ENCODE assay signal across 12 cellular contexts in the genomic region with DNA sequence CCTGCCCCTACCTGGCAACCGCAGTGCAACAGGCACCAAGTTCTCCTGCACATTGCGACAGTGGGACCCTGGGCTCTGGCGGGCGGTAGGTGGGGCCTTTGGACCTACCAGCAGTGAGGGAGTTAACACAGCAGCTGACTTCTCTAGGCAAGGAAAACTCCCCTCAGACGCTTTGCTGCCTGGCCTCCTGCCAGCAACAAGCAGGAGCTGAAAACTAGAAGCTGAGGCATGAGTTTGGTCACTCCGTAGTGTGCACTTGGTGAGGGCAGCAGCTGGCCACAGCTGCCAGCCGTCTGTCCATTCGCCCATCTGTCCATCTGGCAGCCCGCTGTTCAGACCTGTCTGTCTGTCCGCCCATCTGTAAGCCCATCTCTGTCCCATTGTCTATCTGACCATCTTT. TPM values are rescaled to one million over a fixed set of nuclear protein-coding genes. Genes with fewer than 3 reads are reported as not detected.
"Had no signal": no experiment of that assay in that cellular context is flagged by ENCODE, and none has a peak within 500 bp of the region (broad histone marks: within the 10 kb centered on the region; RNA-seq: fewer than 3 reads in every experiment).

No MANE protein-coding gene starts in this region.

RNA-seq across cellular contexts. Expression of a gene that starts 7.2 kb away (rescaled TPM):
- total RNA-seq: activated T-helper 2 cell treated with anti-CD3 and anti-CD28 coated beads, Interferon-gamma antibody, Interleukin-2, Interleukin-4, amounts not matched to agents 10 μg/mL and 5 μg/mL and 100 μg/mL, durations not matched to agents 14 hours and 24 hours and 36 hours; adrenal gland; body of pancreas; dermis microvascular lymphatic vessel endothelial cell; endodermal cell; gastrocnemius medialis; mammary epithelial cell; neural crest cell; pancreas; smooth muscle cell; T-helper 17 cell; tibial nerve had no signal
- polyA plus RNA-seq: adrenal gland, mammary epithelial cell, pancreas, smooth muscle cell had no signal
